In the genomic region with DNA sequence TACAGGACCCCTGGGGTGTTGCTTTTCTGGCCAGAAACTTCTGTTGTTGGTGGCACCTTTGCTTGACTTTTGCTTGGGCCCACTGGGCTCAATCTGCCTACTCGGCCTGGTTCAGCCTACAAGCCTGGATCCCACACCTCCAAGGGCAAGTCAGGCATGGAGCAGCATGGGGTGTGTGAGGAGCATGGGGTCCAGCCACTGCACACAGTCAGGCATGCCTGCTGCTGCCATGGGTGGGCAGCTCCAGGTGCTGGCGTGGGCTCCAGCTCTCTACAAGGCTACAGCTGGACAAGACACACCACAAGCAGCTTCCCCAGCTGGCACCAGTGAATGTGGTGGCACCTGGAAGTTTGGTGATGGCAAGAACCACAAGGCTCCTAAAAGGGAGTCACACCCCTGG, we compare ENCODE assay signal across 27 cellular contexts.
"Had no signal": no experiment of that assay in that cellular context is flagged by ENCODE, and none has a peak within 500 bp of the region (broad histone marks: within the 10 kb centered on the region; RNA-seq: fewer than 3 reads in every experiment).

No MANE protein-coding gene starts in this region.

- H3K27ac Mint-ChIP-seq: immature natural killer cell; mesothelial cell of epicardium; natural killer cell; nephron progenitor cell; neural progenitor cell; progenitor cell of endocrine pancreas; stimulated activated naive B cell treated with anti-CD40 and anti-IgM and Interleukin-4, amounts not matched to agents 10 μg/mL and 1 μg/mL and 100 μg/mL, for 72 hours; stimulated activated naive CD8-positive, alpha-beta T cell treated with anti-CD3 and anti-CD28 coated beads, Interleukin-15, Interleukin-2, amounts not matched to agents 100 ng/mL and 50 ng/mL, for 24 hours; type B pancreatic cell had no signal

- H3K4me3 ChIP-seq: left lung, neural progenitor cell, ovary, right atrium auricular region, right lobe of liver, smooth muscle cell, tibial nerve, vagina had no signal

- H3K36me3 ChIP-seq: left lung, neural progenitor cell, ovary, right atrium auricular region, right lobe of liver, tibial nerve, vagina had no signal

- H3K36me3 Mint-ChIP-seq: immature natural killer cell; mesothelial cell of epicardium; naive B cell; natural killer cell; neural progenitor cell; stimulated activated naive B cell treated with anti-CD40 and anti-IgM and Interleukin-4, amounts not matched to agents 10 μg/mL and 1 μg/mL and 100 μg/mL, for 72 hours; type B pancreatic cell had no signal

- H2AFZ ChIP-seq: neural progenitor cell had no signal

- H3K4me1 ChIP-seq: left lung, right atrium auricular region, right lobe of liver, tibial nerve, vagina had no signal

- DNase-seq: hypothalamus; immature natural killer cell; kidney; left colon; left lung; mammary epithelial cell; mesendoderm; naive B cell; natural killer cell; nephron progenitor cell; ovary; right lobe of liver; stimulated activated CD4-positive, alpha-beta T cell treated with anti-CD3 and anti-CD28 coated beads, Interleukin-1b, Interleukin-23, amount 100 ng/mL, for 48 hours; stimulated activated CD4-positive, alpha-beta T cell treated with anti-CD3 and anti-CD28 coated beads, Interleukin-2, amount 100 ng/mL, for 48 hours; stimulated activated CD4-positive, alpha-beta T cell treated with anti-CD3 and anti-CD28 coated beads, Interleukin-4, amount 100 ng/mL, for 4 hours; stimulated activated CD8-positive, alpha-beta memory T cell treated with anti-CD3 and anti-CD28 coated beads, Interleukin-4, amount 100 ng/mL, for 48 hours; stimulated activated naive B cell treated with anti-CD40 and anti-IgM and Interleukin-4, amounts not matched to agents 10 μg/mL and 1 μg/mL and 100 μg/mL, for 72 hours; substantia nigra had no signal

- H3K4me3 Mint-ChIP-seq: immature natural killer cell; mesothelial cell of epicardium; natural killer cell; nephron progenitor cell; neural progenitor cell; stimulated activated naive B cell treated with anti-CD40 and anti-IgM and Interleukin-4, amounts not matched to agents 10 μg/mL and 1 μg/mL and 100 μg/mL, for 72 hours; stimulated activated naive CD8-positive, alpha-beta T cell treated with anti-CD3 and anti-CD28 coated beads, Interleukin-15, Interleukin-2, amounts not matched to agents 100 ng/mL and 50 ng/mL, for 24 hours; type B pancreatic cell had no signal

- H3K9me3 Mint-ChIP-seq: mesothelial cell of epicardium; naive B cell; nephron progenitor cell; neural progenitor cell; stimulated activated naive B cell treated with anti-CD40 and anti-IgM and Interleukin-4, amounts not matched to agents 10 μg/mL and 1 μg/mL and 100 μg/mL, for 72 hours; type B pancreatic cell had no signal

- H3K27me3 ChIP-seq: left lung, neural progenitor cell, ovary, right atrium auricular region, right lobe of liver, tibial nerve, vagina had no signal

- H3K4me2 ChIP-seq: neural progenitor cell, smooth muscle cell had no signal

- ATAC-seq: left colon, left lung, natural killer cell had no signal

- H3K9ac ChIP-seq: neural progenitor cell had no signal

- H3K27me3 Mint-ChIP-seq: naive B cell; stimulated activated naive B cell treated with anti-CD40 and anti-IgM and Interleukin-4, amounts not matched to agents 10 μg/mL and 1 μg/mL and 100 μg/mL, for 72 hours; stimulated activated naive CD8-positive, alpha-beta T cell treated with anti-CD3 and anti-CD28 coated beads, Interleukin-15, Interleukin-2, amounts not matched to agents 100 ng/mL and 50 ng/mL, for 24 hours; type B pancreatic cell had no signal

- H3K9me3 ChIP-seq: ovary, right atrium auricular region, right lobe of liver, tibial nerve, vagina had no signal

- H3K4me1 Mint-ChIP-seq: immature natural killer cell; naive B cell; natural killer cell; stimulated activated naive B cell treated with anti-CD40 and anti-IgM and Interleukin-4, amounts not matched to agents 10 μg/mL and 1 μg/mL and 100 μg/mL, for 72 hours had no signal

- H3K27ac ChIP-seq: left lung, neural progenitor cell, ovary, right atrium auricular region, right lobe of liver, tibial nerve, vagina had no signal
